In the genomic region with DNA sequence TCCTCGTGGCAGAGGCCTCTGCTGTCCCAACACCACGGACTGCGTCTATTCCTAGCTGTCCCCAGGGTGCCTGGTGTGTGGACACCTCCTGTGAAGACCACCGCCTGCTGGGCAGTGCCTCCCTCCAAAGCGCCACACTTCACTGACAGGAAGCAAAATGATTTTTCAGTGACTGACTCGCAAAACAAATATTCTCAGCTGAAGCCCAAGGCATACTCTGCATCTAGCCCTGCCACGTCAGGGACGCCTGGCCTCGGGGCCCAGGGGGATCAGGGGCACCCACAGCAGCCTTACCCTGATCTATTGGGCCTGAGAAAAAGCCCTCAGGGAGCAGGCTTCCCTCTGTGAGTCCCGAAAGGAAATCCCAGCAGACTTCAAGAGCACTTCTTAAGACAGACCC, we compare ENCODE assay signal across 8 cellular contexts. TPM values are rescaled to one million over a fixed set of nuclear protein-coding genes. Genes with fewer than 3 reads are reported as not detected.
DNase-seq lines count a peak whose midpoint lies in the region; ATAC-seq, FAIRE-seq and TF ChIP-seq lines count a peak whose summit lies in the region.

No MANE protein-coding gene starts in this region.

- no peaks in the 10 kb centered on the region for H3K27me3 ChIP-seq in BLaER1 treated with 17β-estradiol and CSF1 and Interleukin-3, amounts not matched to agents 10 nM and 100 nM
- H3K27me3 ChIP-seq in Karpas-422 (ENCODE audit: low read length): no peaks in the 10 kb centered on the region

- H3K36me3 Mint-ChIP-seq in chondrocyte (ENCODE audit: low read depth) (peaks cover 20% of the 10 kb centered on the region), nephron (ENCODE audit: low read depth) (peaks cover 46% of the 10 kb centered on the region)

- peak overlapping the region; percentile 89 to 99 (median 98) for H3K4me2 ChIP-seq in BLaER1 treated with 17β-estradiol and CSF1 and Interleukin-3, amounts not matched to agents 10 nM and 100 nM
- peak overlapping the region; percentile 91 for H3K4me2 ChIP-seq in Karpas-422 (ENCODE audit: low read depth, low read length, poor library complexity, severe bottlenecking)

- 0 out of 22 replicates have a peak, but pooled peaks cover 0 to 8% (median 0%) of the 10 kb centered on the region in 11 experiments for H3K9me3 ChIP-seq in BLaER1 treated with 17β-estradiol and CSF1 and Interleukin-3, amounts not matched to agents 10 nM and 100 nM (replicated peaks in 1 of 11)
- H3K9me3 ChIP-seq in Karpas-422 (ENCODE audit: low read length): no peaks in the 10 kb centered on the region

- ATAC-seq in HG02798 (IDR thresholded peaks at IDR 0.05; ENCODE audit: poor library complexity, unreplicated experiment): no peak

- peak overlapping the region in 7 of 11 experiments; percentile 92 to 97 (median 95); a peak in 11 of 22 replicates for H3K27ac ChIP-seq in BLaER1 treated with 17β-estradiol and CSF1 and Interleukin-3, amounts not matched to agents 10 nM and 100 nM
- no peak overlapping the region for H3K27ac ChIP-seq in Karpas-422 (ENCODE audit: low read length)

- DNase-seq in Karpas-422: no peak
- no peak for DNase-seq in chondrocyte (ENCODE audit: low spot score)
- DNase-seq in GF-D8 (lab: John Stamatoyannopoulos, UW): no peak
- no peak for DNase-seq in HTR-8/SVneo (ENCODE audit: insufficient read length, low spot score)
- no peak for DNase-seq in NCI-H82 treated with DMSO at 0.1 percent for 48 hours (lab: John Stamatoyannopoulos, UW; ENCODE audit: unreplicated experiment)

- H2AFZ ChIP-seq in Karpas-422 (ENCODE audit: low read length): no peak overlapping the region

- H4K20me1 ChIP-seq in BLaER1 treated with 17β-estradiol and CSF1 and Interleukin-3, amounts not matched to agents 10 nM and 100 nM: peaks cover 64 to 68% (median 67%) of the 10 kb centered on the region in 11 experiments
- H4K20me1 ChIP-seq in Karpas-422 (ENCODE audit: insufficient read depth, low read depth, low read length): peaks cover 51% of the 10 kb centered on the region

- peaks cover 1% of the 10 kb centered on the region for H3K27me3 Mint-ChIP-seq in chondrocyte (ENCODE audit: low read depth)
- H3K27me3 Mint-ChIP-seq in nephron (ENCODE audit: low read depth): peaks cover 4% of the 10 kb centered on the region

- H3K79me2 ChIP-seq in Karpas-422 (ENCODE audit: low read length): peaks cover 67% of the 10 kb centered on the region

- peak overlapping the region; percentile 65 to 98 (median 92) for H3K4me3 ChIP-seq in BLaER1 treated with 17β-estradiol and CSF1 and Interleukin-3, amounts not matched to agents 10 nM and 100 nM
- H3K4me3 ChIP-seq in Karpas-422 (ENCODE audit: low read length): peak overlapping the region; percentile 100

- peaks cover 29% of the 10 kb centered on the region for H3K4me1 Mint-ChIP-seq in chondrocyte (ENCODE audit: low read depth)
- peaks cover 32% of the 10 kb centered on the region for H3K4me1 Mint-ChIP-seq in nephron

- H3K27ac Mint-ChIP-seq in chondrocyte (ENCODE audit: unreplicated experiment) (peak overlapping the region; percentile 95), nephron (peak overlapping the region; percentile 77 to 90 (median 88))

- no peak for TF ChIP-seq CTCF in chondrocyte (IDR thresholded peaks at IDR 0.05)
- TF ChIP-seq CTCF in nephron (IDR thresholded peaks at IDR 0.05; ENCODE audit: unreplicated experiment in 3 of 3): no peak

- no peaks in the 10 kb centered on the region for H3K9me2 ChIP-seq in Karpas-422 (replicated peaks; ENCODE audit: insufficient read depth, low read length)

- H3K4me1 ChIP-seq in BLaER1 treated with 17β-estradiol and CSF1 and Interleukin-3, amounts not matched to agents 10 nM and 100 nM: peaks cover 31 to 82% (median 56%) of the 10 kb centered on the region in 10 experiments
- H3K4me1 ChIP-seq in Karpas-422 (ENCODE audit: low read length): peaks cover 34% of the 10 kb centered on the region

- H3K36me3 ChIP-seq in BLaER1 treated with 17β-estradiol and CSF1 and Interleukin-3, amounts not matched to agents 10 nM and 100 nM: peaks cover 38 to 54% (median 51%) of the 10 kb centered on the region in 11 experiments
- peaks cover 29% of the 10 kb centered on the region; the same call in 1 of the 2 replicates for H3K36me3 ChIP-seq in Karpas-422 (ENCODE audit: insufficient read depth, low read length)

- peak overlapping the region; percentile 93 to 99 (median 98) for H3K9ac ChIP-seq in BLaER1 treated with 17β-estradiol and CSF1 and Interleukin-3, amounts not matched to agents 10 nM and 100 nM
- H3K9ac ChIP-seq in Karpas-422 (ENCODE audit: low read length): peak overlapping the region; percentile 99

- H3K4me3 Mint-ChIP-seq in chondrocyte (ENCODE audit: unreplicated experiment): peak overlapping the region; percentile 86
- H3K4me3 Mint-ChIP-seq in nephron: peak overlapping the region; percentile 91 to 96 (median 93)

- H3K9me3 Mint-ChIP-seq in chondrocyte (ENCODE audit: low read depth) (peaks cover 8% of the 10 kb centered on the region), nephron (peaks cover 9% of the 10 kb centered on the region)

- FAIRE-seq in HTR-8/SVneo (lab: Jason Lieb, UNC): no peak

RNA-seq across cellular contexts. Expression of a gene that starts 2.2 kb away (rescaled TPM):
- total RNA-seq in Karpas-422 (2014; rRNA removed; shearing (Covaris generic); ENCODE audit: low replicate concordance): 16.0 and 27.3 TPM in 2 replicates
- 27.7 to 29.5 TPM (median 29.5 TPM) in 3 replicates for total RNA-seq in chondrocyte

RNA-seq across cellular contexts. Expression of a gene that starts 28.2 kb away (rescaled TPM):
- total RNA-seq in Karpas-422 (2014; rRNA removed; shearing (Covaris generic); ENCODE audit: low replicate concordance): 22.9 and 24.6 TPM in 2 replicates
- total RNA-seq in chondrocyte: 15.3 to 17.6 TPM (median 17.6 TPM) in 3 replicates
